In genomic region chr3:113110263-113110662, GRCh38 we compare ENCODE assay signal across 20 cellular contexts.
DNase-seq lines count a peak whose midpoint lies in the region; ATAC-seq, FAIRE-seq and TF ChIP-seq lines count a peak whose summit lies in the region.
"Had no signal": no experiment of that assay in that cellular context is flagged by ENCODE, and none has a peak within 500 bp of the region (broad histone marks: within the 10 kb centered on the region; RNA-seq: fewer than 3 reads in every experiment).

No MANE protein-coding gene starts in this region.

- H4K20me1 ChIP-seq in PC-3 (ENCODE audit: low read length), result no peaks in the 10 kb centered on the region

- intact Hi-C loops in cardiac septum (cut with DNase I), result no loop called here
- intact Hi-C loops in PC-3 (cut with micrococcal nuclease), result no loop called here
- intact Hi-C loops in left colon (cut with DNase I, micrococcal nuclease), result no loop called here

- H3F3A ChIP-seq in PC-3 (ENCODE audit: low read length, unreplicated experiment), result no peaks in the 10 kb centered on the region

- no TSS peak for BruUV-seq in PC-3 (replicated peaks; lab: Mats Ljungman, UMichigan)

- TF ChIP-seq CTCF in cardiac muscle cell (IDR thresholded peaks at IDR 0.05; ENCODE audit: low read depth, low read length), result no peak
- TF ChIP-seq CTCF in PC-3 (conservative IDR thresholded peaks at IDR 0.05; ENCODE audit: low read depth, low read length), result no peak

- H3K27me3 ChIP-seq in cardiac muscle cell (no peaks in the 10 kb centered on the region), PC-3 (ENCODE audit: low read length) (no peaks in the 10 kb centered on the region)
- H3K27me3 ChIP-seq: SJSA1 had no signal

- H3K79me2 ChIP-seq in PC-3 (ENCODE audit: low read length), result no peaks in the 10 kb centered on the region

- H3K36me3 ChIP-seq in cardiac muscle cell (no peaks in the 10 kb centered on the region), PC-3 (ENCODE audit: low read depth, low read length) (no peaks in the 10 kb centered on the region)
- H3K36me3 ChIP-seq: SJSA1 had no signal

- DNase-seq in cardiac muscle cell (ENCODE audit: low read depth in 1 of 2, low spot score in 1 of 2), result peak; percentile 20 to 53
- DNase-seq in cardiac septum (ENCODE audit: low spot score), result no peak
- peak; percentile 70 for DNase-seq in PC-3
- peak; percentile 52 to 67 for DNase-seq in left colon
- DNase-seq in urothelium cell line (ENCODE audit: low spot score), result peak; percentile 33
- DNase-seq in activated naive CD4-positive, alpha-beta T cell treated with anti-CD3 and anti-CD28 coated beads, Interleukin-2, amount 50 U/mL, for 16 hours, result no peak
- no peak for DNase-seq in GM12891 (ENCODE audit: insufficient read length, low spot score)
- DNase-seq: ACHN; COR-L47; DMS53; H9; NCI-H1436 treated with DMSO at 0.1 percent for 48 hours; NCI-H2081; NCI-H2227 treated with DMSO at 0.1 percent for 48 hours; NCI-H526; NK-92 treated with Interleukin-12 subunit alpha and Interleukin-12 subunit beta, amount 100 ng/mL, for 24 hours; PC-9 had no signal

- no peak overlapping the region for H3K4me2 ChIP-seq in PC-3 (ENCODE audit: low read length)

- CTCF ChIA-PET in PC-3 (lab: Charles Lee), result no interaction called here

- POLR2A ChIA-PET in PC-3 (lab: Charles Lee; ENCODE audit: unreplicated experiment), result no interaction called here

- no peak overlapping the region for H3K27ac ChIP-seq in cardiac muscle cell
- no peak overlapping the region for H3K27ac ChIP-seq in PC-3 (ENCODE audit: low read length)
- H3K27ac ChIP-seq: HL-60, PC-9, SJSA1 had no signal

- H3K4me3 ChIP-seq in cardiac muscle cell (no peak overlapping the region), PC-3 (ENCODE audit: low read length) (no peak overlapping the region)
- H3K4me3 ChIP-seq: PC-9, SJSA1 had no signal

- H2AFZ ChIP-seq in PC-3 (ENCODE audit: low read length), result no peak overlapping the region
- H2AFZ ChIP-seq: PC-9 had no signal

- no peak for TF ChIP-seq POLR2A in GM12891 (IDR thresholded peaks at IDR 0.05; ENCODE audit: low read depth, low read length)

- FAIRE-seq in urothelium cell line (lab: Jason Lieb, UNC), result no peak
- no peak for FAIRE-seq in GM12891 (lab: Jason Lieb, UNC)

- no peaks in the 10 kb centered on the region for H3K9me3 ChIP-seq in cardiac muscle cell (ENCODE audit: low read depth)
- H3K9me3 ChIP-seq in PC-3 (ENCODE audit: low read length), result no peaks in the 10 kb centered on the region
- H3K9me3 ChIP-seq: SJSA1 had no signal

- no peaks in the 10 kb centered on the region for H3K9me2 ChIP-seq in PC-3 (replicated peaks; ENCODE audit: low read length)

- no peak overlapping the region for H3K9ac ChIP-seq in PC-3 (ENCODE audit: low read length)

- no peaks in the 10 kb centered on the region for H3K4me1 ChIP-seq in cardiac muscle cell (ENCODE audit: low read depth)
- H3K4me1 ChIP-seq in PC-3 (ENCODE audit: insufficient read depth, low read length), result peaks cover 25% of the 10 kb centered on the region
- H3K4me1 ChIP-seq: SJSA1 had no signal

- ATAC-seq in PC-3, result no peak
- ATAC-seq in left colon, result peak; percentile 93
- ATAC-seq in GM18502 (IDR thresholded peaks at IDR 0.05; ENCODE audit: poor library complexity, unreplicated experiment), result no peak

TF ChIP-seq in GM12891, 5 proteins besides CTCF, POLR2A, EP300 and RAD21:
- no peak for TF ChIP-seq POLR2AphosphoS5 (IDR thresholded peaks at IDR 0.05; ENCODE audit: low read depth, low read length)
- TF ChIP-seq TAF1 (IDR thresholded peaks at IDR 0.05; ENCODE audit: low read depth, low read length), result no peak
- no peak for TF ChIP-seq POU2F2 (IDR thresholded peaks at IDR 0.05; ENCODE audit: low read depth, low read length)
- no peak for TF ChIP-seq SPI1 (IDR thresholded peaks at IDR 0.05; ENCODE audit: low read depth, low read length)
- TF ChIP-seq PAX5 (IDR thresholded peaks at IDR 0.05; ENCODE audit: insufficient read depth, low read length, severe bottlenecking), result no peak
TF ChIP-seq in GM12891: peak in this region for 0.

Comparison
In these comparisons a context has a peak if more than half of its experiments do, and no peak if none do; other contexts are left out.
1. DNase-seq: peak in cardiac muscle cell (2 of 2), PC-3 (single experiment), left colon (2 of 2) and urothelium cell line (single experiment); none in cardiac septum (single experiment), activated naive CD4-positive, alpha-beta T cell treated with anti-CD3 and anti-CD28 coated beads, Interleukin-2, amount 50 U/mL, for 16 hours (single experiment) and GM12891 (single experiment).